Comparison of ENCODE assay signal across 1 cellular context in the genomic region with DNA sequence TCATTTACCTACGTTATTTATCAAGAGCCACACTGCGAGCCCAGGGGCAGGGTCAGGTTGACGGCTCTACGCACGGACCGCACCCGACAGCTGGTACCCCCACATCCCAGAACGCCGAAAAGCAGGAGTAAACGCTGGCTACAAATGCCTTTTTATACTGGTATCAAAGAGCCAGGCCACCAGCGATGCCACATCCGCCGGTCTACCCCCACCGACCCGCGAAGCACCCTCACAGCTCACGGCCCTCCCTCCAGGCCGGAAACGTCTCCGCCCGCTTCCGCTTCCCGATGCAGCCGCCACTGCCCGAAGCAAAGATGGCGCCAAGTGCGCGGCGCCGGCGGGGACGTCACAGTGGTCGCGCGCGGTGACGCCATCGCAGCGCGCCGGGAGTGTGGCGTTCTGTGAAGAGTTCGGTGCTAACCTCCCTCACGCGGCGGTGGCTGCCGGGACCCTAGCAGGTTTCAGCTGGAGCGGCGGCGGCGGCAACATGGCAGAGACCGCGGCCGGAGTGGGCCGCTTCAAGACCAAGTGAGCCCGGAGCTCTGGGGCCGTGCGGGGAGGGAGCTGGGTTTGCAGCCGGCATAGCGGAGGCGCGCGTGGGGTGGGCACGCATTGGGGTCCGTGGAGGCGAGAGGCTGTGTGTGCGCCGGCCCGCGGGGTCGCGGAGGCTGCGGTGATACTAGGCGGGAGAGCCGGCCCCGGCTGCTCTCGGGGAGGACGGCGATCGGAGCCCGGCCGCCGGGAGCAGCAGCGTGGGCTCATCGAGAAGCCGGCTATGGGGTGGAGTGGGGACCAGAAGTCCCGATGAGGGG.
TF ChIP-seq lines count a peak whose summit lies in the region.

A gene (plus strand): TSS at position 376 of the 812 bp plus-strand sequence. CDS start 112 bp downstream, at position 488.

TF ChIP-seq in H1, 55 proteins besides CTCF, POLR2A, EP300 and RAD21 (continues in another document):
- no peak for TF ChIP-seq BACH1 (IDR thresholded peaks at IDR 0.05; ENCODE audit: low read length)
- TF ChIP-seq TAF7 (optimal IDR thresholded peaks at IDR 0.05; ENCODE audit: borderline replicate concordance, low read depth, low read length) = peak; percentile 99
- TF ChIP-seq ASH2L (IDR thresholded peaks at IDR 0.05; ENCODE audit: low read length) = peak; percentile 90
- no peak for TF ChIP-seq ZNF274 (IDR thresholded peaks at IDR 0.05; ENCODE audit: borderline replicate concordance, extremely low read depth, low read length)
- TF ChIP-seq SIX5 (IDR thresholded peaks at IDR 0.05; ENCODE audit: low read depth, low read length) = peak; percentile 74; the same call in 1 of the 2 replicates
- TF ChIP-seq CTBP2 (IDR thresholded peaks at IDR 0.05; ENCODE audit: borderline replicate concordance, insufficient read depth, insufficient read length, low read length) = peak; percentile 46
- TF ChIP-seq TAF1 (IDR thresholded peaks at IDR 0.05; ENCODE audit: low read depth, low read length) = peak; percentile 86
- TF ChIP-seq, protein P1, sequence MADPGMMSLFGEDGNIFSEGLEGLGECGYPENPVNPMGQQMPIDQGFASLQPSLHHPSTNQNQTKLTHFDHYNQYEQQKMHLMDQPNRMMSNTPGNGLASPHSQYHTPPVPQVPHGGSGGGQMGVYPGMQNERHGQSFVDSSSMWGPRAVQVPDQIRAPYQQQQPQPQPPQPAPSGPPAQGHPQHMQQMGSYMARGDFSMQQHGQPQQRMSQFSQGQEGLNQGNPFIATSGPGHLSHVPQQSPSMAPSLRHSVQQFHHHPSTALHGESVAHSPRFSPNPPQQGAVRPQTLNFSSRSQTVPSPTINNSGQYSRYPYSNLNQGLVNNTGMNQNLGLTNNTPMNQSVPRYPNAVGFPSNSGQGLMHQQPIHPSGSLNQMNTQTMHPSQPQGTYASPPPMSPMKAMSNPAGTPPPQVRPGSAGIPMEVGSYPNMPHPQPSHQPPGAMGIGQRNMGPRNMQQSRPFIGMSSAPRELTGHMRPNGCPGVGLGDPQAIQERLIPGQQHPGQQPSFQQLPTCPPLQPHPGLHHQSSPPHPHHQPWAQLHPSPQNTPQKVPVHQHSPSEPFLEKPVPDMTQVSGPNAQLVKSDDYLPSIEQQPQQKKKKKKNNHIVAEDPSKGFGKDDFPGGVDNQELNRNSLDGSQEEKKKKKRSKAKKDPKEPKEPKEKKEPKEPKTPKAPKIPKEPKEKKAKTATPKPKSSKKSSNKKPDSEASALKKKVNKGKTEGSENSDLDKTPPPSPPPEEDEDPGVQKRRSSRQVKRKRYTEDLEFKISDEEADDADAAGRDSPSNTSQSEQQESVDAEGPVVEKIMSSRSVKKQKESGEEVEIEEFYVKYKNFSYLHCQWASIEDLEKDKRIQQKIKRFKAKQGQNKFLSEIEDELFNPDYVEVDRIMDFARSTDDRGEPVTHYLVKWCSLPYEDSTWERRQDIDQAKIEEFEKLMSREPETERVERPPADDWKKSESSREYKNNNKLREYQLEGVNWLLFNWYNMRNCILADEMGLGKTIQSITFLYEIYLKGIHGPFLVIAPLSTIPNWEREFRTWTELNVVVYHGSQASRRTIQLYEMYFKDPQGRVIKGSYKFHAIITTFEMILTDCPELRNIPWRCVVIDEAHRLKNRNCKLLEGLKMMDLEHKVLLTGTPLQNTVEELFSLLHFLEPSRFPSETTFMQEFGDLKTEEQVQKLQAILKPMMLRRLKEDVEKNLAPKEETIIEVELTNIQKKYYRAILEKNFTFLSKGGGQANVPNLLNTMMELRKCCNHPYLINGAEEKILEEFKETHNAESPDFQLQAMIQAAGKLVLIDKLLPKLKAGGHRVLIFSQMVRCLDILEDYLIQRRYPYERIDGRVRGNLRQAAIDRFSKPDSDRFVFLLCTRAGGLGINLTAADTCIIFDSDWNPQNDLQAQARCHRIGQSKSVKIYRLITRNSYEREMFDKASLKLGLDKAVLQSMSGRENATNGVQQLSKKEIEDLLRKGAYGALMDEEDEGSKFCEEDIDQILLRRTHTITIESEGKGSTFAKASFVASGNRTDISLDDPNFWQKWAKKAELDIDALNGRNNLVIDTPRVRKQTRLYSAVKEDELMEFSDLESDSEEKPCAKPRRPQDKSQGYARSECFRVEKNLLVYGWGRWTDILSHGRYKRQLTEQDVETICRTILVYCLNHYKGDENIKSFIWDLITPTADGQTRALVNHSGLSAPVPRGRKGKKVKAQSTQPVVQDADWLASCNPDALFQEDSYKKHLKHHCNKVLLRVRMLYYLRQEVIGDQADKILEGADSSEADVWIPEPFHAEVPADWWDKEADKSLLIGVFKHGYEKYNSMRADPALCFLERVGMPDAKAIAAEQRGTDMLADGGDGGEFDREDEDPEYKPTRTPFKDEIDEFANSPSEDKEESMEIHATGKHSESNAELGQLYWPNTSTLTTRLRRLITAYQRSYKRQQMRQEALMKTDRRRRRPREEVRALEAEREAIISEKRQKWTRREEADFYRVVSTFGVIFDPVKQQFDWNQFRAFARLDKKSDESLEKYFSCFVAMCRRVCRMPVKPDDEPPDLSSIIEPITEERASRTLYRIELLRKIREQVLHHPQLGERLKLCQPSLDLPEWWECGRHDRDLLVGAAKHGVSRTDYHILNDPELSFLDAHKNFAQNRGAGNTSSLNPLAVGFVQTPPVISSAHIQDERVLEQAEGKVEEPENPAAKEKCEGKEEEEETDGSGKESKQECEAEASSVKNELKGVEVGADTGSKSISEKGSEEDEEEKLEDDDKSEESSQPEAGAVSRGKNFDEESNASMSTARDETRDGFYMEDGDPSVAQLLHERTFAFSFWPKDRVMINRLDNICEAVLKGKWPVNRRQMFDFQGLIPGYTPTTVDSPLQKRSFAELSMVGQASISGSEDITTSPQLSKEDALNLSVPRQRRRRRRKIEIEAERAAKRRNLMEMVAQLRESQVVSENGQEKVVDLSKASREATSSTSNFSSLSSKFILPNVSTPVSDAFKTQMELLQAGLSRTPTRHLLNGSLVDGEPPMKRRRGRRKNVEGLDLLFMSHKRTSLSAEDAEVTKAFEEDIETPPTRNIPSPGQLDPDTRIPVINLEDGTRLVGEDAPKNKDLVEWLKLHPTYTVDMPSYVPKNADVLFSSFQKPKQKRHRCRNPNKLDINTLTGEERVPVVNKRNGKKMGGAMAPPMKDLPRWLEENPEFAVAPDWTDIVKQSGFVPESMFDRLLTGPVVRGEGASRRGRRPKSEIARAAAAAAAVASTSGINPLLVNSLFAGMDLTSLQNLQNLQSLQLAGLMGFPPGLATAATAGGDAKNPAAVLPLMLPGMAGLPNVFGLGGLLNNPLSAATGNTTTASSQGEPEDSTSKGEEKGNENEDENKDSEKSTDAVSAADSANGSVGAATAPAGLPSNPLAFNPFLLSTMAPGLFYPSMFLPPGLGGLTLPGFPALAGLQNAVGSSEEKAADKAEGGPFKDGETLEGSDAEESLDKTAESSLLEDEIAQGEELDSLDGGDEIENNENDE (IDR thresholded peaks at IDR 0.05; ENCODE audit: insufficient replicate concordance, low read length) = no peak
- TF ChIP-seq CHD1 (IDR thresholded peaks at IDR 0.05; ENCODE audit: low read depth, low read length) = no peak
- TF ChIP-seq, protein P2, sequence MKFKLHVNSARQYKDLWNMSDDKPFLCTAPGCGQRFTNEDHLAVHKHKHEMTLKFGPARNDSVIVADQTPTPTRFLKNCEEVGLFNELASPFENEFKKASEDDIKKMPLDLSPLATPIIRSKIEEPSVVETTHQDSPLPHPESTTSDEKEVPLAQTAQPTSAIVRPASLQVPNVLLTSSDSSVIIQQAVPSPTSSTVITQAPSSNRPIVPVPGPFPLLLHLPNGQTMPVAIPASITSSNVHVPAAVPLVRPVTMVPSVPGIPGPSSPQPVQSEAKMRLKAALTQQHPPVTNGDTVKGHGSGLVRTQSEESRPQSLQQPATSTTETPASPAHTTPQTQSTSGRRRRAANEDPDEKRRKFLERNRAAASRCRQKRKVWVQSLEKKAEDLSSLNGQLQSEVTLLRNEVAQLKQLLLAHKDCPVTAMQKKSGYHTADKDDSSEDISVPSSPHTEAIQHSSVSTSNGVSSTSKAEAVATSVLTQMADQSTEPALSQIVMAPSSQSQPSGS (IDR thresholded peaks at IDR 0.05; ENCODE audit: low read length) = peak; percentile 68; the same call in 1 of the 2 replicates
- no peak for TF ChIP-seq RNF2 (IDR thresholded peaks at IDR 0.05; ENCODE audit: borderline replicate concordance, low read depth, low read length, missing control alignments, poor library complexity, severe bottlenecking)
- TF ChIP-seq GTF2F1 (IDR thresholded peaks at IDR 0.05; ENCODE audit: borderline replicate concordance, low read depth, low read length) = peak; percentile 78; the same call in 1 of the 2 replicates
- TF ChIP-seq POLR2AphosphoS5 (IDR thresholded peaks at IDR 0.05; ENCODE audit: low read depth, low read length) = peak; percentile 90
- no peak for TF ChIP-seq SAP30 (IDR thresholded peaks at IDR 0.05; ENCODE audit: insufficient read depth, insufficient replicate concordance, low read length)
- TF ChIP-seq SP2 (IDR thresholded peaks at IDR 0.05; ENCODE audit: low read length) = no peak
- no peak for TF ChIP-seq SP4 (IDR thresholded peaks at IDR 0.05; ENCODE audit: low read length)
- TF ChIP-seq MAFK (IDR thresholded peaks at IDR 0.05; ENCODE audit: low read depth, low read length) = no peak
- TF ChIP-seq RFX5 (IDR thresholded peaks at IDR 0.05; ENCODE audit: borderline replicate concordance, low read depth, low read length) = no peak
- peak; percentile 98 for TF ChIP-seq SRF (IDR thresholded peaks at IDR 0.05; ENCODE audit: low read depth, low read length)
- TF ChIP-seq, protein P3, sequence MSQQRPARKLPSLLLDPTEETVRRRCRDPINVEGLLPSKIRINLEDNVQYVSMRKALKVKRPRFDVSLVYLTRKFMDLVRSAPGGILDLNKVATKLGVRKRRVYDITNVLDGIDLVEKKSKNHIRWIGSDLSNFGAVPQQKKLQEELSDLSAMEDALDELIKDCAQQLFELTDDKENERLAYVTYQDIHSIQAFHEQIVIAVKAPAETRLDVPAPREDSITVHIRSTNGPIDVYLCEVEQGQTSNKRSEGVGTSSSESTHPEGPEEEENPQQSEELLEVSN (IDR thresholded peaks at IDR 0.05) = no peak
- TF ChIP-seq KDM1A (IDR thresholded peaks at IDR 0.05; ENCODE audit: borderline replicate concordance, low read length) = no peak
- no peak for TF ChIP-seq HDAC2 (IDR thresholded peaks at IDR 0.05; ENCODE audit: borderline replicate concordance in 1 of 2, low read depth in 2 of 2, low read length in 2 of 2)
- peak; percentile 96 for TF ChIP-seq KDM5A (IDR thresholded peaks at IDR 0.05; ENCODE audit: low read length)
- 0 out of 2 replicates have a peak, but pooled peaks have one; percentile 7 for TF ChIP-seq TEAD4 (IDR thresholded peaks at IDR 0.05; ENCODE audit: low read depth, low read length)
- TF ChIP-seq NANOG (IDR thresholded peaks at IDR 0.05; ENCODE audit: insufficient read depth, low read depth, low read length, poor library complexity, severe bottlenecking) = no peak
- peak; percentile 74 for TF ChIP-seq CHD2 (IDR thresholded peaks at IDR 0.05; ENCODE audit: low read length)
- TF ChIP-seq TBP (IDR thresholded peaks at IDR 0.05; ENCODE audit: low read depth, low read length) = peak; percentile 77
- TF ChIP-seq SIN3A (conservative IDR thresholded peaks at IDR 0.05 in 1 of 2, IDR thresholded peaks at IDR 0.05 in 1 of 2; ENCODE audit: low read depth in 1 of 2, low read length in 2 of 2) = peak; percentile 76 to 99; a peak in 2 of 4 replicates
- no peak for TF ChIP-seq RXRA (IDR thresholded peaks at IDR 0.05; ENCODE audit: insufficient read depth, low read depth, low read length)
- TF ChIP-seq SP1 (IDR thresholded peaks at IDR 0.05; ENCODE audit: low read depth, low read length) = peak; percentile 82
- no peak for TF ChIP-seq CBX8 (IDR thresholded peaks at IDR 0.05; ENCODE audit: borderline replicate concordance, low read depth, low read length)
- TF ChIP-seq NRF1 (IDR thresholded peaks at IDR 0.05; ENCODE audit: low read depth, low read length) = no peak
- TF ChIP-seq EGR1 (IDR thresholded peaks at IDR 0.05; ENCODE audit: borderline replicate concordance, low read depth, low read length) = peak; percentile 90
- TF ChIP-seq, protein P4, sequence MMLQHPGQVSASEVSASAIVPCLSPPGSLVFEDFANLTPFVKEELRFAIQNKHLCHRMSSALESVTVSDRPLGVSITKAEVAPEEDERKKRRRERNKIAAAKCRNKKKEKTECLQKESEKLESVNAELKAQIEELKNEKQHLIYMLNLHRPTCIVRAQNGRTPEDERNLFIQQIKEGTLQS (IDR thresholded peaks at IDR 0.05; ENCODE audit: insufficient read depth, low read depth, low read length) = peak; percentile 100
- TF ChIP-seq BCL11A (IDR thresholded peaks at IDR 0.05; ENCODE audit: low read depth in 2 of 2, low read length in 2 of 2) = no peak
- peak; percentile 65; the same call in 1 of the 2 replicates for TF ChIP-seq BRCA1 (IDR thresholded peaks at IDR 0.05; ENCODE audit: low read depth, low read length)
- peak; percentile 100 for TF ChIP-seq YY1 (IDR thresholded peaks at IDR 0.05; ENCODE audit: low read depth, low read length)
- TF ChIP-seq, protein P5, sequence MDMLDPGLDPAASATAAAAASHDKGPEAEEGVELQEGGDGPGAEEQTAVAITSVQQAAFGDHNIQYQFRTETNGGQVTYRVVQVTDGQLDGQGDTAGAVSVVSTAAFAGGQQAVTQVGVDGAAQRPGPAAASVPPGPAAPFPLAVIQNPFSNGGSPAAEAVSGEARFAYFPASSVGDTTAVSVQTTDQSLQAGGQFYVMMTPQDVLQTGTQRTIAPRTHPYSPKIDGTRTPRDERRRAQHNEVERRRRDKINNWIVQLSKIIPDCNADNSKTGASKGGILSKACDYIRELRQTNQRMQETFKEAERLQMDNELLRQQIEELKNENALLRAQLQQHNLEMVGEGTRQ (IDR thresholded peaks at IDR 0.05; ENCODE audit: low read length) = no peak
- TF ChIP-seq CBX5 (IDR thresholded peaks at IDR 0.05; ENCODE audit: low read depth, low read length) = no peak
- TF ChIP-seq SIRT6 (IDR thresholded peaks at IDR 0.05; ENCODE audit: low read length) = no peak
- peak; percentile 96; the same call in 1 of the 2 replicates for TF ChIP-seq RBBP5 (IDR thresholded peaks at IDR 0.05; ENCODE audit: borderline replicate concordance, low read depth, low read length)
- TF ChIP-seq GABPA (IDR thresholded peaks at IDR 0.05; ENCODE audit: borderline replicate concordance, insufficient read depth, low read length) = peak; percentile 92
- TF ChIP-seq SUZ12 (IDR thresholded peaks at IDR 0.05; ENCODE audit: low read length) = no peak
- TF ChIP-seq, protein P6, sequence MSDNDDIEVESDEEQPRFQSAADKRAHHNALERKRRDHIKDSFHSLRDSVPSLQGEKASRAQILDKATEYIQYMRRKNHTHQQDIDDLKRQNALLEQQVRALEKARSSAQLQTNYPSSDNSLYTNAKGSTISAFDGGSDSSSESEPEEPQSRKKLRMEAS (IDR thresholded peaks at IDR 0.05) = peak; percentile 84
- TF ChIP-seq FOSL1 (IDR thresholded peaks at IDR 0.05; ENCODE audit: insufficient read depth, low read depth, low read length) = no peak
- no peak for TF ChIP-seq HDAC6 (IDR thresholded peaks at IDR 0.05; ENCODE audit: low read depth, low read length)
- peak; percentile 100 for TF ChIP-seq KDM4A (IDR thresholded peaks at IDR 0.05; ENCODE audit: low read depth, low read length, severe bottlenecking)
- TF ChIP-seq EZH2 (IDR thresholded peaks at IDR 0.05; ENCODE audit: low read depth, low read length, severe bottlenecking) = no peak
- peak; percentile 68; the same call in 1 of the 2 replicates for TF ChIP-seq JUND (IDR thresholded peaks at IDR 0.05; ENCODE audit: low read length)
- TF ChIP-seq CREB1 (IDR thresholded peaks at IDR 0.05) = peak; percentile 100
- TF ChIP-seq TCF12 (IDR thresholded peaks at IDR 0.05; ENCODE audit: low read depth, low read length) = 0 out of 2 replicates have a peak, but pooled peaks have one; percentile 57
- no peak for TF ChIP-seq JUN (IDR thresholded peaks at IDR 0.05; ENCODE audit: low read depth, low read length)
- TF ChIP-seq POU5F1 (IDR thresholded peaks at IDR 0.05; ENCODE audit: low read depth, low read length) = no peak
- peak; percentile 82 for TF ChIP-seq PHF8 (conservative IDR thresholded peaks at IDR 0.05; ENCODE audit: low read depth, low read length)
